Comparison of ENCODE assay signal across 16 cellular contexts in genomic region chr6:7282097-7282906, GRCh38. TPM values are rescaled to one million over a fixed set of nuclear protein-coding genes. Genes with fewer than 3 reads are reported as not detected.
DNase-seq lines count a peak whose midpoint lies in the region; ATAC-seq lines count a peak whose summit lies in the region.
"Had no signal": no experiment of that assay in that cellular context is flagged by ENCODE, and none has a peak within 500 bp of the region (broad histone marks: within the 10 kb centered on the region; RNA-seq: fewer than 3 reads in every experiment).

No MANE protein-coding gene starts in this region.

- peak; percentile 80 for ATAC-seq in stimulated activated effector memory CD8-positive, alpha-beta T cell treated with anti-CD3 and anti-CD28 coated beads, Interleukin-12 subunit alpha, Interleukin-12 subunit beta, amount 100 ng/mL, for 72 hours

- DNase-seq in activated CD4-positive, alpha-beta T cell treated with anti-CD3 and anti-CD28 coated beads, Interleukin-2, amount 10 ng/mL, durations not matched to agents 7 days and 5 days: no peak
- DNase-seq in activated CD4-positive, alpha-beta T cell treated with anti-CD3 and anti-CD28 coated beads, Interleukin-2, amount 50 U/mL, for 4 hours: no peak
- DNase-seq in MV-4-11 (lab: John Stamatoyannopoulos, UW) (peak; percentile 38), NCI-H510A (lab: John Stamatoyannopoulos, UW) (no peak), superior temporal gyrus (ENCODE audit: extremely low spot score) (no peak)
- peak in 1 of 2 donors; percentile 49 for DNase-seq in stimulated activated effector memory CD8-positive, alpha-beta T cell treated with anti-CD3 and anti-CD28 coated beads, Interleukin-12 subunit alpha, Interleukin-12 subunit beta, amount 100 ng/mL, for 72 hours (ENCODE audit: low spot score in 2 of 2)
- no peak for DNase-seq in stimulated activated CD4-positive, alpha-beta T cell treated with anti-CD3 and anti-CD28 coated beads, Interleukin-15, amount 100 ng/mL, for 24 hours
- DNase-seq: activated effector memory CD4-positive, alpha-beta T cell treated with anti-CD3 and anti-CD28 coated beads, Interleukin-2, amount 50 U/mL, for 16 hours; effector CD8-positive, alpha-beta T cell; IMR-90; left ventricle myocardium inferior; NCI-H1417 treated with DMSO at 0.1 percent for 48 hours; NCI-H345; stimulated activated CD4-positive, alpha-beta T cell treated with anti-CD3 and anti-CD28 coated beads, Interleukin-2, amount 100 ng/mL, for 24 hours; uterus had no signal

- POLR2A ChIA-PET in activated CD4-positive, alpha-beta T cell treated with anti-CD3 and anti-CD28 coated beads, Interleukin-2, amount 10 ng/mL, durations not matched to agents 7 days and 5 days (lab: Charles Lee): no interaction called here

- peaks cover 21% of the 10 kb centered on the region for H3K4me1 Mint-ChIP-seq in activated CD4-positive, alpha-beta T cell treated with anti-CD3 and anti-CD28 coated beads, Interleukin-2, amount 10 ng/mL, durations not matched to agents 7 days and 5 days
- peaks cover 27% of the 10 kb centered on the region for H3K4me1 Mint-ChIP-seq in activated naive CD8-positive, alpha-beta T cell (ENCODE audit: low read depth)
- H3K4me1 Mint-ChIP-seq in stimulated activated effector memory CD8-positive, alpha-beta T cell treated with anti-CD3 and anti-CD28 coated beads, Interleukin-12 subunit alpha, Interleukin-12 subunit beta, amount 100 ng/mL, for 72 hours: peaks cover 18% of the 10 kb centered on the region

- no peaks in the 10 kb centered on the region for H3K9me3 Mint-ChIP-seq in activated CD4-positive, alpha-beta T cell treated with anti-CD3 and anti-CD28 coated beads, Interleukin-2, amount 10 ng/mL, durations not matched to agents 7 days and 5 days
- no peaks in the 10 kb centered on the region for H3K9me3 Mint-ChIP-seq in activated naive CD8-positive, alpha-beta T cell (ENCODE audit: low read depth)
- H3K9me3 Mint-ChIP-seq in stimulated activated effector memory CD8-positive, alpha-beta T cell treated with anti-CD3 and anti-CD28 coated beads, Interleukin-12 subunit alpha, Interleukin-12 subunit beta, amount 100 ng/mL, for 72 hours: no peaks in the 10 kb centered on the region

- CTCF ChIA-PET in activated CD4-positive, alpha-beta T cell treated with anti-CD3 and anti-CD28 coated beads, Interleukin-2, amount 10 ng/mL, durations not matched to agents 7 days and 5 days (lab: Charles Lee): interaction anchor here (0.6 kb wide), 1 partner anchor 759 kb away, joined by 4 read pairs; no protein-coding TSS in a partner anchor

- peaks cover 28% of the 10 kb centered on the region for H3K36me3 Mint-ChIP-seq in activated CD4-positive, alpha-beta T cell treated with anti-CD3 and anti-CD28 coated beads, Interleukin-2, amount 10 ng/mL, durations not matched to agents 7 days and 5 days (ENCODE audit: low read depth)
- H3K36me3 Mint-ChIP-seq in activated naive CD8-positive, alpha-beta T cell: peaks cover 4% of the 10 kb centered on the region
- peaks cover 31% of the 10 kb centered on the region for H3K36me3 Mint-ChIP-seq in stimulated activated effector memory CD8-positive, alpha-beta T cell treated with anti-CD3 and anti-CD28 coated beads, Interleukin-12 subunit alpha, Interleukin-12 subunit beta, amount 100 ng/mL, for 72 hours

- H3K4me3 Mint-ChIP-seq in activated CD4-positive, alpha-beta T cell treated with anti-CD3 and anti-CD28 coated beads, Interleukin-2, amount 10 ng/mL, durations not matched to agents 7 days and 5 days: no peak overlapping the region
- H3K4me3 Mint-ChIP-seq in activated naive CD8-positive, alpha-beta T cell: no peak overlapping the region
- H3K4me3 Mint-ChIP-seq in stimulated activated effector memory CD8-positive, alpha-beta T cell treated with anti-CD3 and anti-CD28 coated beads, Interleukin-12 subunit alpha, Interleukin-12 subunit beta, amount 100 ng/mL, for 72 hours: peak overlapping the region; percentile 4

- H3K27ac Mint-ChIP-seq in activated CD4-positive, alpha-beta T cell treated with anti-CD3 and anti-CD28 coated beads, Interleukin-2, amount 10 ng/mL, durations not matched to agents 7 days and 5 days: peak overlapping the region; percentile 72
- H3K27ac Mint-ChIP-seq in activated naive CD8-positive, alpha-beta T cell: peak overlapping the region; percentile 92
- H3K27ac Mint-ChIP-seq in stimulated activated effector memory CD8-positive, alpha-beta T cell treated with anti-CD3 and anti-CD28 coated beads, Interleukin-12 subunit alpha, Interleukin-12 subunit beta, amount 100 ng/mL, for 72 hours: peak overlapping the region; percentile 81

- H3K27me3 Mint-ChIP-seq in activated CD4-positive, alpha-beta T cell treated with anti-CD3 and anti-CD28 coated beads, Interleukin-2, amount 10 ng/mL, durations not matched to agents 7 days and 5 days: no peaks in the 10 kb centered on the region
- no peaks in the 10 kb centered on the region for H3K27me3 Mint-ChIP-seq in activated naive CD8-positive, alpha-beta T cell

RNA-seq across cellular contexts. Expression of gene SSR1, which starts 30.7 kb away (rescaled TPM):
- total RNA-seq in activated CD4-positive, alpha-beta T cell treated with anti-CD3 and anti-CD28 coated beads, Interleukin-2, amount 10 ng/mL, durations not matched to agents 7 days and 5 days: 100 to 1,000 TPM; 141 to 150 TPM
